Comparison of ENCODE assay signal across 8 cellular contexts in the genomic region with DNA sequence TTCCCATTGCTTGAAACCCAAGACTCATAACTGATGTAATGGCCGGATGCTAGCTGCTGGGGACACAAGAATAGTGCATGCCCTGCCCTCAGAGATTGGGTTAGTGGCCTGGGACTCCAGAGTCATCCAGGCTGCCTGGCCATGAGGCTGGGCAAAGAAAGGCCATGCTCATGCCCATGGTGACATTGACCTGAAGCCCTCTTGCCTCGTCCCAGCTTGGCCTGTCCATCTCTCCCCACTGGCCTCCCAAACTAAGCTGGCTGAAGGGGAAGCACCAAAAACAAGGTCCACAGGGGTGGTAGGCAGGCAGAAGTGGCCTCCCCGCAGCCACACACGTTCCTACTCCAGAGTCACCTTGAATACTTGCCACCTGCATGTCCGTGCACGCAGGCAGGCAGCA.
"Had no signal": no experiment of that assay in that cellular context is flagged by ENCODE, and none has a peak within 500 bp of the region (broad histone marks: within the 10 kb centered on the region; RNA-seq: fewer than 3 reads in every experiment).

No MANE protein-coding gene starts in this region.

- H3K4me3 ChIP-seq: K562 had no signal

- H3K4me3 Mint-ChIP-seq: IgD-negative memory B cell had no signal

- H3K9ac ChIP-seq: KMS-11 had no signal

- H3K9me3 Mint-ChIP-seq: IgD-negative memory B cell had no signal

- DNase-seq: IMR-90, KBM-7, KG1 had no signal

- H3K36me3 Mint-ChIP-seq: IgD-negative memory B cell had no signal

- H3K27ac ChIP-seq: HL-60, KMS-11 had no signal

- H3K4me1 Mint-ChIP-seq: IgD-negative memory B cell had no signal

- H3K4me2 ChIP-seq: KMS-11 had no signal

- H3K27ac Mint-ChIP-seq: IgD-negative memory B cell had no signal

- ATAC-seq: HepG2, K562 had no signal
